ENCODE assay signal across 33 cellular contexts in the genomic region with DNA sequence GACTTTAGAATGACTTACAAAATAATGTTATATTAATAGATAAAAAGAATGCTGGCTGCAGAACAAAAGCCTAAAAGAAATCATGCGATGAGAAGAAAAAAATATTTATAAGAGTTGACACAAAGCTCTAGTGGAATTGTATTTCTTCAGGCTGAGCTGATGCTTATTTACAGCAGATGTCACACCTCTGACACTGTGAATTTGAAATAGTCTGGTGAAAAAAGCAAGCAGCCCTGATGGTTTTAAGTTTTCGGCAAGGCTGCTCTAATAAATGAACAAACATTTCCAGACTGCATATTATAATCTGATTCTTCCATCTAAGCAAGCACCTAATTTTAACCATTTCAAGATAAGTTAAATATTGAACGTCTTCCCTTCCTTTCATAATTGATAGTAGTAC.
"Had no signal": no experiment of that assay in that cellular context is flagged by ENCODE, and none has a peak within 500 bp of the region (broad histone marks: within the 10 kb centered on the region; RNA-seq: fewer than 3 reads in every experiment).

No MANE protein-coding gene starts in this region.

- DNase-seq: activated B cell treated with CpG ODN at 0.5 μM for 24 hours; activated CD4-positive, alpha-beta memory T cell treated with anti-CD3 and anti-CD28 coated beads for 36 hours; activated CD4-positive, alpha-beta T cell treated with anti-CD3 and anti-CD28 coated beads for 4 hours; activated CD4-positive, alpha-beta T cell treated with anti-CD3 and anti-CD28 coated beads, Interleukin-2, amount 10 ng/mL, durations not matched to agents 24 days and 14 days; activated CD4-positive, alpha-beta T cell treated with anti-CD3 and anti-CD28 coated beads, Interleukin-2, amount 50 U/mL, for 1 hour; activated CD4-positive, alpha-beta T cell treated with anti-CD3 and anti-CD28 coated beads, Interleukin-2, amount 50 U/mL, for 4 hours; activated CD4-positive, CD25-positive, alpha-beta regulatory T cell treated with anti-CD3 and anti-CD28 coated beads, Interleukin-2, amount 50 U/mL, for 72 hours; activated CD8-positive, alpha-beta memory T cell treated with anti-CD3 and anti-CD28 coated beads, Interleukin-2, amount 50 U/mL, for 4 hours; activated CD8-positive, alpha-beta T cell treated with anti-CD3 and anti-CD28 coated beads for 36 hours; activated effector memory CD4-positive, alpha-beta T cell treated with anti-CD3 and anti-CD28 coated beads, Interleukin-2, amount 50 U/mL, for 16 hours; activated gamma-delta T cell treated with Interleukin-2 at 50 U/mL for 16 hours; activated naive CD4-positive, alpha-beta T cell; activated naive CD4-positive, alpha-beta T cell treated with anti-CD3 and anti-CD28 coated beads for 36 hours; activated naive CD4-positive, alpha-beta T cell treated with anti-CD3 and anti-CD28 coated beads, Interleukin-2, amount 50 U/mL, for 16 hours; activated naive CD8-positive, alpha-beta T cell treated with anti-CD3 and anti-CD28 coated beads for 36 hours; activated T-cell treated with anti-CD3 and anti-CD28 coated beads for 4 hours; activated T-cell treated with anti-CD3 and anti-CD28 coated beads, Interleukin-2, amount 50 U/mL, for 1 hour; activated T-cell treated with anti-CD3 and anti-CD28 coated beads, Interleukin-2, amount 50 U/mL, for 4 hours; activated T-cell treated with anti-CD3 and anti-CD28 coated beads, Interleukin-2, amount 50 U/mL, for 72 hours; adrenal gland; amniotic stem cell; aorta; body of pancreas; brain microvascular endothelial cell; caudate nucleus; T-helper 1 cell; T-helper 2 cell; T-helper 9 cell had no signal

- FAIRE-seq: astrocyte had no signal

- H3K4me1 ChIP-seq: adrenal gland, body of pancreas, breast epithelium had no signal

- H3K36me3 ChIP-seq: adrenal gland, brain microvascular endothelial cell, breast epithelium had no signal

- H3K27me3 ChIP-seq: body of pancreas, brain microvascular endothelial cell, breast epithelium had no signal

- H3K9me3 ChIP-seq: adrenal gland, body of pancreas, breast epithelium had no signal

- H3K4me3 ChIP-seq: adrenal gland, body of pancreas, breast epithelium had no signal

- H3K27ac ChIP-seq: adrenal gland, body of pancreas, brain microvascular endothelial cell, breast epithelium, VCaP had no signal

- ATAC-seq: activated CD8-positive, alpha-beta T cell treated with anti-CD3 and anti-CD28 coated beads for 36 hours; activated naive CD4-positive, alpha-beta T cell treated with anti-CD3 and anti-CD28 coated beads, Interleukin-2, amount 50 U/mL, for 72 hours; activated T-cell treated with anti-CD3 and anti-CD28 coated beads, Interleukin-2, amount 50 U/mL, for 4 hours; activated T-cell treated with anti-CD3 and anti-CD28 coated beads, Interleukin-2, amount 50 U/mL, for 72 hours; activated T-helper 17 cell treated with anti-CD3 and anti-CD28 coated beads, Interleukin-2, amount 50 U/mL, for 72 hours; body of pancreas had no signal
